Comparison of ENCODE assay signal across 23 cellular contexts in genomic region chr9:8917978-8918739, GRCh38.
DNase-seq lines count a peak whose midpoint lies in the region; ATAC-seq, FAIRE-seq and TF ChIP-seq lines count a peak whose summit lies in the region.
"Had no signal": no experiment of that assay in that cellular context is flagged by ENCODE, and none has a peak within 500 bp of the region (broad histone marks: within the 10 kb centered on the region; RNA-seq: fewer than 3 reads in every experiment).

No MANE protein-coding gene starts in this region.

- H3K4me3 ChIP-seq in Loucy (ENCODE audit: low read length, poor library complexity, severe bottlenecking) (no peak overlapping the region), Peyer's patch (no peak overlapping the region), small intestine (ENCODE audit: low read depth in 1 of 2, low read length in 2 of 2) (no peak overlapping the region)
- H3K4me3 ChIP-seq: adrenal gland, cardiac muscle cell, gastroesophageal sphincter, transverse colon had no signal

- no peak overlapping the region for H3K9ac ChIP-seq in Loucy (ENCODE audit: low read depth, low read length, poor library complexity, severe bottlenecking)
- H3K9ac ChIP-seq: parathyroid adenoma had no signal

- no peaks in the 10 kb centered on the region for H3K79me2 ChIP-seq in Loucy (ENCODE audit: insufficient read depth, low read length)
- H3K79me2 ChIP-seq: parathyroid adenoma had no signal

- peaks cover 17% of the 10 kb centered on the region for H3K4me1 ChIP-seq in Loucy (ENCODE audit: insufficient read depth, low read length, poor library complexity, severe bottlenecking)
- H3K4me1 ChIP-seq in Peyer's patch, result no peaks in the 10 kb centered on the region
- H3K4me1 ChIP-seq in small intestine (ENCODE audit: control insufficient read depth in 2 of 2, insufficient read depth in 1 of 2, low read depth in 1 of 2, low read length in 1 of 2), result no peaks in the 10 kb centered on the region
- H3K4me1 ChIP-seq: adrenal gland, Caco-2, gastroesophageal sphincter, parathyroid adenoma, transverse colon had no signal

- H4K20me1 ChIP-seq in Loucy (ENCODE audit: insufficient read depth, low read length, poor library complexity, severe bottlenecking), result no peaks in the 10 kb centered on the region

- WGBS in small intestine, 3 donors, result 66 to 79% (median 69%) methylated on average over 7 of the region's 7 CpGs

- TF ChIP-seq CTCF in Loucy (conservative IDR thresholded peaks at IDR 0.05; ENCODE audit: low read length) (peak; percentile 49), Peyer's patch (IDR thresholded peaks at IDR 0.05) (no peak)

- H3K27ac ChIP-seq in Peyer's patch (no peak overlapping the region), small intestine (ENCODE audit: low read depth in 1 of 2, low read length in 1 of 2) (no peak overlapping the region)
- H3K27ac ChIP-seq: adrenal gland, cardiac muscle cell, gastroesophageal sphincter, parathyroid adenoma, transverse colon had no signal

- H2AFZ ChIP-seq in Loucy (ENCODE audit: low read length), result 0 out of 2 replicates have a peak overlapping the region, but pooled peaks have one; percentile 25
- H2AFZ ChIP-seq: parathyroid adenoma had no signal

- FAIRE-seq in small intestine (lab: Jason Lieb, UNC), result no peak

- H3K36me3 ChIP-seq in Loucy (ENCODE audit: insufficient read depth, low read length), result no peaks in the 10 kb centered on the region
- H3K36me3 ChIP-seq in Peyer's patch, result no peaks in the 10 kb centered on the region
- no peaks in the 10 kb centered on the region for H3K36me3 ChIP-seq in small intestine (ENCODE audit: control insufficient read depth in 2 of 2, insufficient read depth in 2 of 2, low read length in 2 of 2)
- H3K36me3 ChIP-seq: adrenal gland, cardiac muscle cell, gastroesophageal sphincter, transverse colon had no signal

- ATAC-seq in left lobe of liver, result peak; percentile 68
- no peak for ATAC-seq in HG03097 (IDR thresholded peaks at IDR 0.05; ENCODE audit: low FRiP score, unreplicated experiment)
- ATAC-seq: esophagus mucosa; gastroesophageal sphincter; HCT116; naive thymus-derived CD8-positive, alpha-beta T cell had no signal

- H3F3A ChIP-seq in Loucy (ENCODE audit: low read depth), result no peaks in the 10 kb centered on the region

- no peak for TF ChIP-seq POLR2A in Peyer's patch (IDR thresholded peaks at IDR 0.05)

- peak overlapping the region; percentile 36 for H3K4me2 ChIP-seq in Loucy (ENCODE audit: low read depth, low read length, poor library complexity, severe bottlenecking)

- H3K9me3 ChIP-seq in Loucy (ENCODE audit: insufficient read depth, low read depth, low read length) (no peaks in the 10 kb centered on the region), Peyer's patch (no peaks in the 10 kb centered on the region), small intestine (ENCODE audit: control insufficient read depth, low read depth) (no peaks in the 10 kb centered on the region)
- H3K9me3 ChIP-seq: adrenal gland, Caco-2, gastroesophageal sphincter, transverse colon had no signal

- H3K27me3 ChIP-seq in Loucy (ENCODE audit: insufficient read depth, low read length, poor library complexity, severe bottlenecking) (no peaks in the 10 kb centered on the region), Peyer's patch (no peaks in the 10 kb centered on the region), small intestine (ENCODE audit: control insufficient read depth in 2 of 2, insufficient read depth in 2 of 2, low read length in 2 of 2) (no peaks in the 10 kb centered on the region)
- H3K27me3 ChIP-seq: adrenal gland, cardiac muscle cell, gastroesophageal sphincter, transverse colon had no signal

- peak; percentile 35 to 85 for DNase-seq in NCI-H2081 (lab: John Stamatoyannopoulos, UW)
- DNase-seq in NCI-H748 (lab: John Stamatoyannopoulos, UW; ENCODE audit: unreplicated experiment), result peak; percentile 93
- DNase-seq in left lobe of liver (ENCODE audit: low spot score), result no peak
- no peak for DNase-seq in Peyer's patch
- DNase-seq in small intestine, result no peak
- DNase-seq: activated CD4-positive, alpha-beta T cell treated with anti-CD3 and anti-CD28 coated beads, Interleukin-2, amount 10 ng/mL, durations not matched to agents 7 days and 5 days; activated CD8-positive, alpha-beta memory T cell treated with anti-CD3 and anti-CD28 coated beads, Interleukin-2, amount 50 U/mL, for 48 hours; activated gamma-delta T cell treated with Interleukin-2 at 50 U/mL for 16 hours; adrenal gland; Caco-2; GDM1; naive thymus-derived CD8-positive, alpha-beta T cell; stimulated activated CD4-positive, alpha-beta T cell treated with anti-CD3 and anti-CD28 coated beads, Interleukin-1b, Interleukin-23, amount 100 ng/mL, for 48 hours; stimulated activated naive CD4-positive, alpha-beta T cell treated with Interleukin-2 at 50 U/mL for 16 hours; SW 1271; transverse colon had no signal

- no peaks in the 10 kb centered on the region for H3K9me2 ChIP-seq in Loucy (replicated peaks; ENCODE audit: low read depth, low read length)

Comparison
In these comparisons a context has a peak if more than half of its experiments do, and no peak if none do; other contexts are left out.
1. DNase-seq: peak in NCI-H2081 (2 of 2) and NCI-H748 (single experiment); none in left lobe of liver (single experiment), Peyer's patch (0 of 3) and small intestine (single experiment).